19 cellular contexts compared by ENCODE assay signal in the genomic region with DNA sequence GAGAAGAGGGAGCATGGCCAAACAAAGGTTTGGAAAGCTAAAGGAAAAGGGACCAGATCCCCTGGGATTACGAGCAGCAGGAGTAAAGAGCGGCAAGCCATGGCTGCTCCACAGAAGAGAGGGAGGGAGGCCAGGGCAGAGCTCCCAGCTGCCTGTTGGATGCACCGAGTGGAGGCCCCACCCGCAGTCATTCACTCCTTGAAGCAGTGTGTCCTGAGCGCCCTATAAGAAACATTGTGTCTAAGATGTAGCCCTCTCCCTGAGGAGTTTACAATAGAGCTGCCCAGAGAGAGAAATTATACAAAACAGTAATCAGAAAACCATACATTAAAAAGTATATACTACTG. TPM values are rescaled to one million over a fixed set of nuclear protein-coding genes. Genes with fewer than 3 reads are reported as not detected.
DNase-seq lines count a peak whose midpoint lies in the region; ATAC-seq and TF ChIP-seq lines count a peak whose summit lies in the region.
"Had no signal": no experiment of that assay in that cellular context is flagged by ENCODE, and none has a peak within 500 bp of the region (broad histone marks: within the 10 kb centered on the region; RNA-seq: fewer than 3 reads in every experiment).

No MANE protein-coding gene starts in this region.

- H4K20me1 ChIP-seq in smooth muscle cell (ENCODE audit: low read depth): no peaks in the 10 kb centered on the region

- H3K4me2 ChIP-seq in smooth muscle cell: peak overlapping the region; percentile 49

- no peak for TF ChIP-seq CTCF in heart right ventricle (IDR thresholded peaks at IDR 0.05)
- TF ChIP-seq CTCF in smooth muscle cell (IDR thresholded peaks at IDR 0.05; ENCODE audit: borderline replicate concordance, insufficient read depth, poor library complexity, severe bottlenecking): no peak
- TF ChIP-seq CTCF in CD8-positive, alpha-beta T cell (IDR thresholded peaks at IDR 0.05): no peak
- no peak for TF ChIP-seq CTCF in CD14-positive monocyte (IDR thresholded peaks at IDR 0.05)

- H3K9ac ChIP-seq in smooth muscle cell (ENCODE audit: low read depth): no peak overlapping the region

- no peaks in the 10 kb centered on the region for H3K9me3 Mint-ChIP-seq in CD8-positive, alpha-beta T cell
- H3K9me3 Mint-ChIP-seq in CD14-positive monocyte (peaks cover 0 to 5% (median 0%) of the 10 kb centered on the region in 7 donors), T-cell (no peaks in the 10 kb centered on the region)
- H3K9me3 Mint-ChIP-seq: activated B cell treated with CpG ODN at 0.5 μM for 24 hours had no signal

- no peak overlapping the region for H3K4me3 Mint-ChIP-seq in CD8-positive, alpha-beta T cell
- H3K4me3 Mint-ChIP-seq in CD14-positive monocyte (no peak overlapping the region), T-cell (no peak overlapping the region)
- H3K4me3 Mint-ChIP-seq: activated B cell treated with CpG ODN at 0.5 μM for 24 hours had no signal

- CTCF ChIA-PET in CD8-positive, alpha-beta T cell (lab: Charles Lee): no interaction called here
- CTCF ChIA-PET in T-cell (lab: Charles Lee): no interaction called here

- no peaks in the 10 kb centered on the region for H3K79me2 ChIP-seq in smooth muscle cell (ENCODE audit: low read depth)

- H2AFZ ChIP-seq in smooth muscle cell (ENCODE audit: low read depth): no peak overlapping the region

- DNase-seq in G401 (ENCODE audit: low spot score): peak; percentile 63
- DNase-seq in NCI-H69 (lab: John Stamatoyannopoulos, UW): peak; percentile 47
- DNase-seq in heart right ventricle: no peak
- no peak for DNase-seq in smooth muscle cell (lab: John Stamatoyannopoulos, UW; ENCODE audit: unreplicated experiment)
- DNase-seq in CD8-positive, alpha-beta T cell: no peak
- DNase-seq in CD14-positive monocyte (ENCODE audit: low spot score): no peak
- DNase-seq in stimulated activated naive CD4-positive, alpha-beta T cell (lab: John Stamatoyannopoulos, UW): no peak
- no peak for DNase-seq in T-cell
- DNase-seq: activated B cell treated with CpG ODN at 0.5 μM for 24 hours; activated CD4-positive, alpha-beta T cell treated with anti-CD3 and anti-CD28 coated beads, Interleukin-2, amount 50 U/mL, for 4 hours; activated effector memory CD4-positive, alpha-beta T cell treated with anti-CD3 and anti-CD28 coated beads, Interleukin-2, amount 50 U/mL, for 16 hours; foreskin melanocyte; GOT3; mammary epithelial cell; NCI-H526; stimulated activated CD4-positive, alpha-beta T cell treated with anti-CD3 and anti-CD28 coated beads, Interleukin-12 subunit alpha, Interleukin-12 subunit beta, amount 100 ng/mL, for 4 hours; T1000 had no signal

- H3F3A ChIP-seq in smooth muscle cell (ENCODE audit: low read depth): peaks cover 21% of the 10 kb centered on the region

- H3K36me3 ChIP-seq in heart right ventricle: no peaks in the 10 kb centered on the region
- no peaks in the 10 kb centered on the region for H3K36me3 ChIP-seq in smooth muscle cell (ENCODE audit: low read depth)
- no peaks in the 10 kb centered on the region for H3K36me3 ChIP-seq in CD8-positive, alpha-beta T cell (ENCODE audit: insufficient read depth, low read length)
- H3K36me3 ChIP-seq: adrenal gland had no signal

- H3K4me1 ChIP-seq in heart right ventricle (peaks cover 9 to 80% (median 45%) of the 10 kb centered on the region in 9 donors), smooth muscle cell (ENCODE audit: low read depth) (peaks cover 13% of the 10 kb centered on the region)
- H3K4me1 ChIP-seq in CD8-positive, alpha-beta T cell (ENCODE audit: insufficient read depth, low read length): no peaks in the 10 kb centered on the region

- in situ Hi-C loops in G401 (cut with HindIII; ENCODE audit: low sequenced_read_pairs): no loop called here

- H3K4me1 Mint-ChIP-seq in CD8-positive, alpha-beta T cell (ENCODE audit: low read depth): no peaks in the 10 kb centered on the region
- no peaks in the 10 kb centered on the region for H3K4me1 Mint-ChIP-seq in CD14-positive monocyte
- H3K4me1 Mint-ChIP-seq in T-cell: no peaks in the 10 kb centered on the region
- H3K4me1 Mint-ChIP-seq: activated B cell treated with CpG ODN at 0.5 μM for 24 hours had no signal

- ATAC-seq in heart right ventricle: peak in 5 of 8 donors; percentile 14 to 40 (median 20)
- no peak for ATAC-seq in CD8-positive, alpha-beta T cell
- ATAC-seq in T-cell (replicated peaks in 1 of 4): no peak

- POLR2A ChIA-PET in CD8-positive, alpha-beta T cell (lab: Charles Lee): no interaction called here
- POLR2A ChIA-PET in T-cell (lab: Charles Lee): no interaction called here

- H3K9me3 ChIP-seq in heart right ventricle (no peaks in the 10 kb centered on the region), smooth muscle cell (replicated peaks; ENCODE audit: low read depth) (no peaks in the 10 kb centered on the region)
- H3K9me3 ChIP-seq in CD8-positive, alpha-beta T cell (ENCODE audit: low read length): no peaks in the 10 kb centered on the region
- H3K9me3 ChIP-seq: adrenal gland had no signal

- H3K4me3 ChIP-seq in heart right ventricle (no peak overlapping the region), smooth muscle cell (no peak overlapping the region)
- no peak overlapping the region for H3K4me3 ChIP-seq in CD8-positive, alpha-beta T cell (ENCODE audit: low read depth, low read length)
- H3K4me3 ChIP-seq: adrenal gland had no signal

- H3K27ac Mint-ChIP-seq in CD8-positive, alpha-beta T cell: no peak overlapping the region
- H3K27ac Mint-ChIP-seq in CD14-positive monocyte (no peak overlapping the region), T-cell (no peak overlapping the region)
- H3K27ac Mint-ChIP-seq: activated B cell treated with CpG ODN at 0.5 μM for 24 hours had no signal

- intact Hi-C loops in heart right ventricle (cut with DNase I) (loop anchor here in 8 of 10 donors (5.0 to 10.0 kb wide), 5 partner anchors 127 to 377 kb away; partner anchors contain the start of gene GALNT18 (in 2 of the 8)), CD14-positive monocyte (cut with micrococcal nuclease) (no loop called here)
- intact Hi-C loops in CD8-positive, alpha-beta T cell (cut with DNase I, micrococcal nuclease): no loop called here

- WGBS in heart right ventricle, 2 donors: 47 to 65% methylated on average over 5 of the region's 5 CpGs
- WGBS in smooth muscle cell (ENCODE audit: low lambda C conversion rate): 55% methylated on average over 5 of the region's 5 CpGs

- peak overlapping the region in 6 of 10 donors; percentile 43 to 85 (median 66) for H3K27ac ChIP-seq in heart right ventricle
- no peak overlapping the region for H3K27ac ChIP-seq in smooth muscle cell (ENCODE audit: low read depth)
- no peak overlapping the region for H3K27ac ChIP-seq in CD8-positive, alpha-beta T cell (ENCODE audit: low read depth, low read length)
- H3K27ac ChIP-seq: C4-2B had no signal

- H3K27me3 ChIP-seq in heart right ventricle (peaks cover 0 to 11% (median 0%) of the 10 kb centered on the region in 7 donors), smooth muscle cell (ENCODE audit: low read depth) (no peaks in the 10 kb centered on the region)
- no peaks in the 10 kb centered on the region for H3K27me3 ChIP-seq in CD8-positive, alpha-beta T cell (ENCODE audit: insufficient read depth, low read length)
- H3K27me3 ChIP-seq: adrenal gland had no signal

- no peaks in the 10 kb centered on the region for H3K36me3 Mint-ChIP-seq in CD8-positive, alpha-beta T cell
- H3K36me3 Mint-ChIP-seq in CD14-positive monocyte (no peaks in the 10 kb centered on the region), T-cell (no peaks in the 10 kb centered on the region)

- H3K27me3 Mint-ChIP-seq in CD8-positive, alpha-beta T cell (ENCODE audit: low read depth): peaks cover 11% of the 10 kb centered on the region
- H3K27me3 Mint-ChIP-seq in CD14-positive monocyte (ENCODE audit: low read depth in 3 of 3): peaks cover 39 to 88% (median 74%) of the 10 kb centered on the region in 3 donors
- H3K27me3 Mint-ChIP-seq in T-cell: peaks cover 15 to 24% of the 10 kb centered on the region in 2 donors

RNA-seq across cellular contexts. Expression of gene CSNK2A3, which starts 54.7 kb away (rescaled TPM):
- 5.7 and 8.6 TPM in 2 replicates for total RNA-seq in G401 (2014; rRNA removed; shearing (Covaris generic))
- total RNA-seq in heart right ventricle: 1 to 10 TPM in 5 of 10 donors, under 1 TPM in 5; 0.57 to 2.2 (median 1.00) TPM
- under 1 TPM in 1 of 2 donors, not detected in 1; 0.59 TPM for polyA plus RNA-seq in heart right ventricle
- 1.1 and 2.2 TPM in 2 replicates for total RNA-seq in smooth muscle cell
- 1.0 and 1.6 TPM in 2 replicates for polyA plus RNA-seq in smooth muscle cell
- total RNA-seq in CD8-positive, alpha-beta T cell: 1 to 10 TPM in 1 of 2 experiments, not detected in 1; 1.8 TPM
- polyA plus RNA-seq in CD14-positive monocyte: under 1 TPM; 0.75 to 0.86 TPM
- total RNA-seq in T-cell: under 1 TPM in 2 of 5 donors, not detected in 3; 0.32 to 0.93 TPM

Comparison
In these comparisons a context has a peak if more than half of its experiments do, and no peak if none do; other contexts are left out.
1. DNase-seq: peak in G401 (single experiment) and NCI-H69 (single experiment); none in heart right ventricle (0 of 2), smooth muscle cell (single experiment), CD8-positive, alpha-beta T cell (0 of 7), CD14-positive monocyte (single experiment), stimulated activated naive CD4-positive, alpha-beta T cell (0 of 6) and T-cell (0 of 34).
2. ATAC-seq: peak in heart right ventricle (5 of 8); none in CD8-positive, alpha-beta T cell (single experiment) and T-cell (0 of 4).
3. H3K27ac ChIP-seq: peak in heart right ventricle (6 of 10); none in smooth muscle cell (single experiment) and CD8-positive, alpha-beta T cell (single experiment).
4. intact Hi-C loops: an anchor here in heart right ventricle (5.0 to 10.0 kb wide); none called in CD8-positive, alpha-beta T cell and CD14-positive monocyte.